In the genomic region with DNA sequence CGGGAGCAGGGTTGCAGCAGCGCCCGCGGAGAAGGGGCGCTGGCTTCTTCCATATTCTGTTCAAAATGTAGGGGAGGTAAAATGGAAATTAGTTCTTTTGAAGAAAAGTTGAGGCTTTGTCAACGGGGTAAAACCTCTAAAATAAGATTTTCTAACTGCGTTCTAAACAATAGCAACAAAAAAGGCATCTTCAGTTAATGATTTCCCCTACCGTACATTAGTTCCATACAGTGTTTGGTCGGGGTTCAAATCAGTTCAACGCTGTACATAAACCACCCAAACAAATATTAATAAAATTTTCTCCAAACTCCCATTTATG, we compare ENCODE assay signal across 8 cellular contexts. TPM values are rescaled to one million over a fixed set of nuclear protein-coding genes. Genes with fewer than 3 reads are reported as not detected.
A peak's percentile ranks its signal among the peaks of the same experiment; 100 is the strongest.
DNase-seq lines count a peak whose midpoint lies in the region; ATAC-seq lines count a peak whose summit lies in the region.

No MANE protein-coding gene starts in this region.

- H3K36me3 ChIP-seq in HUES64 (ENCODE audit: insufficient read depth, low read length) (no peaks in the 10 kb centered on the region), stomach smooth muscle (ENCODE audit: control insufficient read depth in 2 of 2, insufficient read depth in 2 of 2, low read length in 2 of 2) (no peaks in the 10 kb centered on the region)

- ATAC-seq in HG03139 (IDR thresholded peaks at IDR 0.05; ENCODE audit: unreplicated experiment), result no peak

- H3K4me1 ChIP-seq in HUES64 (ENCODE audit: insufficient read depth, low read length) (peaks cover 23% of the 10 kb centered on the region), stomach smooth muscle (ENCODE audit: control insufficient read depth, insufficient read depth, low read length) (no peaks in the 10 kb centered on the region)

- peak overlapping the region; percentile 95 for H3K27ac Mint-ChIP-seq in activated naive CD8-positive, alpha-beta T cell treated with anti-CD3 and anti-CD28 coated beads for 36 hours
- H3K27ac Mint-ChIP-seq in immature natural killer cell, result peak overlapping the region; percentile 79 to 91 (median 86)

- peak overlapping the region; percentile 91 for H3K4me3 Mint-ChIP-seq in activated naive CD8-positive, alpha-beta T cell treated with anti-CD3 and anti-CD28 coated beads for 36 hours
- H3K4me3 Mint-ChIP-seq in immature natural killer cell, result peak overlapping the region; percentile 90 to 95 (median 92)

- peaks cover 9% of the 10 kb centered on the region for H3K27me3 Mint-ChIP-seq in activated naive CD8-positive, alpha-beta T cell treated with anti-CD3 and anti-CD28 coated beads for 36 hours
- peaks cover 2 to 7% (median 7%) of the 10 kb centered on the region in 3 donors for H3K27me3 Mint-ChIP-seq in immature natural killer cell (ENCODE audit: low read depth in 3 of 3)

- no peaks in the 10 kb centered on the region for H3K27me3 ChIP-seq in HUES64 (ENCODE audit: insufficient read depth, low read length)
- peaks cover 0 to under 1% of the 10 kb centered on the region in 2 donors for H3K27me3 ChIP-seq in stomach smooth muscle (ENCODE audit: control insufficient read depth in 1 of 2, insufficient read depth in 2 of 2, low read length in 2 of 2)

- peaks cover 6% of the 10 kb centered on the region for H3K36me3 Mint-ChIP-seq in activated naive CD8-positive, alpha-beta T cell treated with anti-CD3 and anti-CD28 coated beads for 36 hours
- H3K36me3 Mint-ChIP-seq in immature natural killer cell, result no peaks in the 10 kb centered on the region

- 17% methylated on average over 10 of the region's 10 CpGs for WGBS in HUES64

- no peak for DNase-seq in activated naive CD8-positive, alpha-beta T cell treated with anti-CD3 and anti-CD28 coated beads for 36 hours
- DNase-seq in immature natural killer cell, result no peak
- no peak for DNase-seq in AG08396 (ENCODE audit: low spot score)
- DNase-seq in nucleus accumbens (lab: John Stamatoyannopoulos, UW), result no peak
- DNase-seq in cerebellar cortex (ENCODE audit: low spot score), result no peak

- H3K27ac ChIP-seq in HUES64 (ENCODE audit: low read depth, low read length) (peak overlapping the region; percentile 100), stomach smooth muscle (ENCODE audit: low read length) (peak overlapping the region; percentile 80)

- no peaks in the 10 kb centered on the region for H3K9me3 Mint-ChIP-seq in activated naive CD8-positive, alpha-beta T cell treated with anti-CD3 and anti-CD28 coated beads for 36 hours
- H3K9me3 Mint-ChIP-seq in immature natural killer cell, result no peaks in the 10 kb centered on the region

- H3K9ac ChIP-seq in HUES64 (ENCODE audit: low read depth, low read length) (peak overlapping the region; percentile 100), stomach smooth muscle (ENCODE audit: low read length in 2 of 2) (peak overlapping the region; percentile 80 to 85)

- H3K4me3 ChIP-seq in HUES64 (ENCODE audit: low read length) (peak overlapping the region; percentile 91), stomach smooth muscle (ENCODE audit: low read length in 2 of 2) (peak overlapping the region; percentile 86 to 97)

- H3K9me3 ChIP-seq in HUES64 (ENCODE audit: insufficient read depth, low read depth, low read length) (no peaks in the 10 kb centered on the region), stomach smooth muscle (ENCODE audit: control insufficient read depth in 2 of 2, low read length in 2 of 2) (no peaks in the 10 kb centered on the region)

- H3K4me1 Mint-ChIP-seq in activated naive CD8-positive, alpha-beta T cell treated with anti-CD3 and anti-CD28 coated beads for 36 hours, result peaks cover 29% of the 10 kb centered on the region
- peaks cover 12 to 17% of the 10 kb centered on the region in 2 donors for H3K4me1 Mint-ChIP-seq in immature natural killer cell

RNA-seq across cellular contexts. Expression of a gene that starts 0.3 kb away (rescaled TPM):
- polyA plus RNA-seq in HUES64 (2013, experiment 1 of 2), result 10.4 TPM
- polyA plus RNA-seq in HUES64 (2013, experiment 2 of 2), result 10.2 TPM
- 10 to 100 TPM; 16.0 to 16.5 TPM for total RNA-seq in activated naive CD8-positive, alpha-beta T cell treated with anti-CD3 and anti-CD28 coated beads for 36 hours
- polyA plus RNA-seq in immature natural killer cell, result 1 to 10 TPM; 2.4 to 3.4 (median 3.3) TPM
